2 cellular contexts compared by ENCODE assay signal in the genomic region with DNA sequence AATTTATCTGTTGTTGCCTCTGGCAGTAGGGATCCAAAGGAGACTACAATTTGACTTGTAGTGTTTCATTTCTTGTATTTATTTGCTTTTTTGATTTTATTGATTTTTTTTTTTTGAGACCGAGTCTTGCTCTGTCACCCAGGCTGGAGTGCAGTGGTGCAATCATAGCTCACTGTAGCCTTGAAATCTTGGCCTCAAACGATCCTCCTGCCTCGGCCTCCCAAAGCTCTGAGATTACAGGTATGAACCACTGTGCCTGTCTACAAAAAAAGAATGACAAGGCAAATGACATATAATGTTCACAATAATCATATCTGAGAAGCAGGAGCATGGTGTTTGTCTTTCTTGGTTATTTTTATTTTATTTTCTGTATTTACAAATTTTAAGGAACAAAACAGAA.
TF ChIP-seq lines count a peak whose summit lies in the region.

No MANE protein-coding gene starts in this region.

TF ChIP-seq in HepG2, 621 proteins besides CTCF, POLR2A, EP300 and RAD21:
- TF ChIP-seq KDM1A (CRISPR knock-in tag; IDR thresholded peaks at IDR 0.05) (peak; percentile 54; the same call in 1 of the 2 replicates), ZMYM3 (CRISPR knock-in tag; IDR thresholded peaks at IDR 0.05) (peak; percentile 22; the same call in 1 of the 2 replicates), ZNF3 (CRISPR knock-in tag; IDR thresholded peaks at IDR 0.05) (peak; percentile 87), ZNF790 (CRISPR knock-in tag; IDR thresholded peaks at IDR 0.05; ENCODE audit: borderline replicate concordance) (no peak), ADNP (CRISPR knock-in tag; IDR thresholded peaks at IDR 0.05) (peak; percentile 62; the same call in 1 of the 2 replicates), ZNF770 (CRISPR knock-in tag; IDR thresholded peaks at IDR 0.05) (peak; percentile 97), ONECUT2 (CRISPR knock-in tag; IDR thresholded peaks at IDR 0.05) (peak; percentile 26; the same call in 1 of the 2 replicates), ZNF329 (CRISPR knock-in tag; IDR thresholded peaks at IDR 0.05; ENCODE audit: low read depth) (no peak), MBD4 (IDR thresholded peaks at IDR 0.05; ENCODE audit: borderline replicate concordance, low read length) (no peak)
- TF ChIP-seq, protein P1, sequence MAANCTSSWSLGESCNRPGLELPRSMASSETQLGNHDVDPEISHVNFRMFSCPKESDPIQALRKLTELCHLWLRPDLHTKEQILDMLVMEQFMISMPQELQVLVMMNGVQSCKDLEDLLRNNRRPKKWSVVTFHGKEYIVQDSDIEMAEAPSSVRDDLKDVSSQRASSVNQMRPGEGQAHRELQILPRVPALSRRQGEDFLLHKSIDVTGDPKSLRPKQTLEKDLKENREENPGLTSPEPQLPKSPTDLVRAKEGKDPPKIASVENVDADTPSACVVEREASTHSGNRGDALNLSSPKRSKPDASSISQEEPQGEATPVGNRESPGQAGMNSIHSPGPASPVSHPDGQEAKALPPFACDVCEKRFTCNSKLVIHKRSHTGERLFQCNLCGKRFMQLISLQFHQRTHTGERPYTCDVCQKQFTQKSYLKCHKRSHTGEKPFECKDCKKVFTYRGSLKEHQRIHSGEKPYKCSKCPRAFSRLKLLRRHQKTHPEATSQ (CRISPR knock-in tag; IDR thresholded peaks at IDR 0.05; ENCODE audit: borderline replicate concordance) = no peak
- TF ChIP-seq, protein P2, sequence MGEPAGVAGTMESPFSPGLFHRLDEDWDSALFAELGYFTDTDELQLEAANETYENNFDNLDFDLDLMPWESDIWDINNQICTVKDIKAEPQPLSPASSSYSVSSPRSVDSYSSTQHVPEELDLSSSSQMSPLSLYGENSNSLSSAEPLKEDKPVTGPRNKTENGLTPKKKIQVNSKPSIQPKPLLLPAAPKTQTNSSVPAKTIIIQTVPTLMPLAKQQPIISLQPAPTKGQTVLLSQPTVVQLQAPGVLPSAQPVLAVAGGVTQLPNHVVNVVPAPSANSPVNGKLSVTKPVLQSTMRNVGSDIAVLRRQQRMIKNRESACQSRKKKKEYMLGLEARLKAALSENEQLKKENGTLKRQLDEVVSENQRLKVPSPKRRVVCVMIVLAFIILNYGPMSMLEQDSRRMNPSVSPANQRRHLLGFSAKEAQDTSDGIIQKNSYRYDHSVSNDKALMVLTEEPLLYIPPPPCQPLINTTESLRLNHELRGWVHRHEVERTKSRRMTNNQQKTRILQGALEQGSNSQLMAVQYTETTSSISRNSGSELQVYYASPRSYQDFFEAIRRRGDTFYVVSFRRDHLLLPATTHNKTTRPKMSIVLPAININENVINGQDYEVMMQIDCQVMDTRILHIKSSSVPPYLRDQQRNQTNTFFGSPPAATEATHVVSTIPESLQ (CRISPR knock-in tag; conservative IDR thresholded peaks at IDR 0.05) = no peak

TF ChIP-seq in IMR-90, 13 proteins besides CTCF, POLR2A, EP300 and RAD21:
- no peak for TF ChIP-seq SMC3 (IDR thresholded peaks at IDR 0.05; ENCODE audit: low read depth, low read length)
